In genomic region chr12:26937443-26937862, GRCh38 we compare ENCODE assay signal across 8 cellular contexts. TPM values are rescaled to one million over a fixed set of nuclear protein-coding genes. Genes with fewer than 3 reads are reported as not detected.
DNase-seq lines count a peak whose midpoint lies in the region; ATAC-seq, FAIRE-seq and TF ChIP-seq lines count a peak whose summit lies in the region.

No MANE protein-coding gene starts in this region.

- H4K8ac ChIP-seq in H1 (ENCODE audit: extremely low read depth, insufficient read depth, low read length) = no peak overlapping the region; the same call in 1 of the 2 replicates
- no peak overlapping the region for H4K8ac ChIP-seq in neuronal stem cell (ENCODE audit: low read depth, low read length)

- no peaks in the 10 kb centered on the region for H3K9me3 Mint-ChIP-seq in Caco-2 (ENCODE audit: unreplicated experiment)

- intact Hi-C loops in Caco-2 (cut with micrococcal nuclease; ENCODE audit: unreplicated experiment) = loop anchor here (5.0 kb wide), 1 partner anchor 425 kb away; no protein-coding TSS in a partner anchor

- H3K79me2 ChIP-seq in H1 (ENCODE audit: control insufficient read depth in 1 of 2, insufficient read depth in 2 of 2, low read length in 2 of 2) = peaks cover 5 to 75% of the 10 kb centered on the region in 2 experiments; a peak in 3 of 4 replicates

- H3K27ac ChIP-seq in H1 (ENCODE audit: low read depth, low read length) (peak overlapping the region; percentile 85), neuronal stem cell (replicated peaks; ENCODE audit: low read length) (peak overlapping the region; percentile 48)

- no peak overlapping the region for H3K4ac ChIP-seq in H1 (replicated peaks; ENCODE audit: insufficient read length, low read depth, low read length)
- no peak overlapping the region for H3K4ac ChIP-seq in neuronal stem cell (ENCODE audit: low read length)

- no peak for ATAC-seq in HG03432 (IDR thresholded peaks at IDR 0.05; ENCODE audit: unreplicated experiment)

- peak overlapping the region; percentile 95 for H3K4me3 Mint-ChIP-seq in Caco-2 (ENCODE audit: unreplicated experiment)

- no peak for TF ChIP-seq RAD21 in H1 (IDR thresholded peaks at IDR 0.05 in 1 of 2, conservative IDR thresholded peaks at IDR 0.05 in 1 of 2; ENCODE audit: low read depth in 2 of 2, low read length in 2 of 2)

- POLR2A ChIA-PET in Caco-2 (lab: Charles Lee) (no interaction called here), H1 (lab: Charles Lee; ENCODE audit: partially characterized antibody) (interaction anchor here (1.0 kb wide), 1 partner anchor 19 kb away, joined by 3 read pairs; no protein-coding TSS in a partner anchor)

- H3K36me3 Mint-ChIP-seq in Caco-2 (ENCODE audit: insufficient read depth, unreplicated experiment) = peaks cover 18% of the 10 kb centered on the region

- H3K9ac ChIP-seq in H1 (replicated peaks in 1 of 4; ENCODE audit: extremely low read depth in 1 of 4, low read depth in 3 of 4, low read length in 3 of 4) (peak overlapping the region; percentile 68 to 97 (median 94)), neuronal stem cell (ENCODE audit: low read depth, low read length, poor library complexity) (peak overlapping the region; percentile 71)

- H3K56ac ChIP-seq in H1 (replicated peaks; ENCODE audit: insufficient read length, low read depth, low read length) = peak overlapping the region; percentile 63

- H3K23ac ChIP-seq in H1 (ENCODE audit: insufficient read length) = no peak overlapping the region
- peak overlapping the region; percentile 98 for H3K23ac ChIP-seq in neuronal stem cell (ENCODE audit: low read depth, low read length, poor library complexity)

- H2BK15ac ChIP-seq in H1 (ENCODE audit: low read length) = 0 out of 2 replicates have a peak overlapping the region, but pooled peaks have one; percentile 53
- H2BK15ac ChIP-seq in neuronal stem cell (ENCODE audit: low read length) = no peak overlapping the region

- no peaks in the 10 kb centered on the region for H3K9me3 ChIP-seq in Caco-2
- H3K9me3 ChIP-seq in H1 (ENCODE audit: insufficient read depth in 2 of 2, low read depth in 1 of 2, low read length in 1 of 2) = no peaks in the 10 kb centered on the region
- H3K9me3 ChIP-seq in neuronal stem cell (replicated peaks in 1 of 2; ENCODE audit: control insufficient read depth in 2 of 2, insufficient read depth in 1 of 2, low read depth in 1 of 2, low read length in 2 of 2) = no peaks in the 10 kb centered on the region

- FAIRE-seq in H1 (lab: Jason Lieb, UNC) = no peak

- H3K4me1 ChIP-seq in Caco-2 = peaks cover 22% of the 10 kb centered on the region
- H3K4me1 ChIP-seq in H1 (replicated peaks in 1 of 4; ENCODE audit: control insufficient read depth in 3 of 4, insufficient read depth in 4 of 4, low read length in 3 of 4) = peaks cover 0 to 5% (median 3%) of the 10 kb centered on the region in 4 experiments; a peak in 6 of 7 replicates
- peaks cover 0 to 16% of the 10 kb centered on the region in 2 donors for H3K4me1 ChIP-seq in neuronal stem cell (ENCODE audit: control insufficient read depth in 2 of 2, insufficient read depth in 1 of 2, low read depth in 1 of 2, low read length in 2 of 2)

- H3K23me2 ChIP-seq in H1 (ENCODE audit: low read depth, low read length) = peaks cover 5% of the 10 kb centered on the region

- H3K4me3 ChIP-seq in Caco-2 (ENCODE audit: low read depth, low read length) (peak overlapping the region; percentile 96), NB4 (ENCODE audit: low read depth, low read length) (peak overlapping the region; percentile 86), H1 (ENCODE audit: extremely low read depth in 1 of 4, insufficient read depth in 2 of 4, low read depth in 3 of 4, low read length in 4 of 4) (peak overlapping the region; percentile 93 to 97 (median 96)), neuronal stem cell (ENCODE audit: low read length in 2 of 2) (peak overlapping the region; percentile 86 to 88)

- H3K4me2 ChIP-seq in H1 (ENCODE audit: insufficient read depth in 1 of 2, low read depth in 2 of 2, low read length in 2 of 2) (peak overlapping the region; percentile 63 to 90), neuronal stem cell (ENCODE audit: insufficient read depth, low read length, poor library complexity, severe bottlenecking) (peak overlapping the region; percentile 46)

- H3K27me3 ChIP-seq in Caco-2 (replicated peaks; ENCODE audit: control insufficient read depth, insufficient read depth, low read length) (no peaks in the 10 kb centered on the region), H1 (replicated peaks in 1 of 4; ENCODE audit: control insufficient read depth in 3 of 4, extremely low read depth in 1 of 4, insufficient read depth in 3 of 4, low read length in 3 of 4) (no peaks in the 10 kb centered on the region), neuronal stem cell (ENCODE audit: control insufficient read depth in 3 of 3, insufficient read depth in 3 of 3, low read depth in 1 of 3, low read length in 3 of 3) (no peaks in the 10 kb centered on the region)

- no peak overlapping the region for H4K91ac ChIP-seq in H1 (replicated peaks; ENCODE audit: insufficient read length, low read length)
- no peak overlapping the region for H4K91ac ChIP-seq in neuronal stem cell (ENCODE audit: low read depth, low read length, poor library complexity)

- TF ChIP-seq POLR2A in NB4 (IDR thresholded peaks at IDR 0.05; ENCODE audit: extremely low read depth, insufficient read length) = no peak
- TF ChIP-seq POLR2A in H1 (IDR thresholded peaks at IDR 0.05; ENCODE audit: control extremely low read depth in 1 of 2, low read depth in 2 of 2, low read length in 2 of 2) = no peak

- peaks cover 27% of the 10 kb centered on the region for H3K4me1 Mint-ChIP-seq in Caco-2 (ENCODE audit: low read depth, unreplicated experiment)

- no peak overlapping the region for H2AK5ac ChIP-seq in H1 (ENCODE audit: low read depth, low read length)
- no peak overlapping the region for H2AK5ac ChIP-seq in neuronal stem cell (ENCODE audit: low read depth, low read length)

- BruUV-seq in Caco-2 (replicated peaks; lab: Mats Ljungman, UMichigan) = no TSS peak

- TF ChIP-seq EP300 in H1 (IDR thresholded peaks at IDR 0.05; ENCODE audit: borderline replicate concordance in 1 of 2, low read depth in 2 of 2, low read length in 2 of 2) = no peak

- peak overlapping the region; percentile 91 for H3K27ac Mint-ChIP-seq in Caco-2 (ENCODE audit: unreplicated experiment)

- peak overlapping the region; percentile 47 for H4K5ac ChIP-seq in H1 (ENCODE audit: insufficient read length, low read depth, low read length)

- peak overlapping the region; percentile 84 for H2BK5ac ChIP-seq in H1 (ENCODE audit: low read depth, low read length)
- H2BK5ac ChIP-seq in neuronal stem cell (ENCODE audit: low read length) = peak overlapping the region; percentile 79

- H3K27me3 Mint-ChIP-seq in Caco-2 (ENCODE audit: insufficient read depth, unreplicated experiment) = no peaks in the 10 kb centered on the region

- H4K20me1 ChIP-seq in H1 (replicated peaks in 1 of 2; ENCODE audit: control insufficient read depth in 1 of 2, insufficient read depth in 2 of 2, low read length in 2 of 2) = peaks cover 4% of the 10 kb centered on the region in 2 experiments

- H2BK12ac ChIP-seq in H1 (ENCODE audit: low read depth, low read length) (no peak overlapping the region), neuronal stem cell (ENCODE audit: low read length) (no peak overlapping the region)

- H2BK120ac ChIP-seq in H1 (replicated peaks; ENCODE audit: low read depth, low read length) (no peak overlapping the region), neuronal stem cell (ENCODE audit: low read depth, low read length) (no peak overlapping the region)

- H3K79me1 ChIP-seq in H1 (ENCODE audit: low read depth, low read length) (peaks cover 2% of the 10 kb centered on the region; the same call in 1 of the 2 replicates), neuronal stem cell (ENCODE audit: low read depth, low read length) (peaks cover 1% of the 10 kb centered on the region)

- WGBS in H1 (ENCODE audit: extremely low coverage in 1 of 2, insufficient coverage in 1 of 2, insufficient read length in 1 of 2, insufficient replicate concordance in 2 of 2, low coverage in 1 of 2, low lambda C conversion rate in 2 of 2, missing lambda C conversion rate in 1 of 2), 2 experiments = 4% methylated on average over 10 of the region's 10 CpGs; no CpG with 5 or more reads in 1 of the 2 experiments
- no CpG with 5 or more reads among the region's 10 CpGs for WGBS in neuronal stem cell (ENCODE audit: extremely low coverage in 2 of 2, insufficient read length in 2 of 2, insufficient replicate concordance in 1 of 2), 2 donors

- peak overlapping the region; percentile 92 for H2AFZ ChIP-seq in H1 (ENCODE audit: low read length)
- H2AFZ ChIP-seq in neuronal stem cell (ENCODE audit: low read length) = peak overlapping the region; percentile 98

- H3K36me3 ChIP-seq in Caco-2 (ENCODE audit: control insufficient read depth, insufficient read depth, low read length) = no peaks in the 10 kb centered on the region
- H3K36me3 ChIP-seq in H1 (ENCODE audit: control insufficient read depth in 2 of 4, insufficient read depth in 4 of 4, low read length in 3 of 4) = peaks cover 0 to 6% (median 2%) of the 10 kb centered on the region in 4 experiments; a peak in 4 of 8 replicates
- H3K36me3 ChIP-seq in neuronal stem cell (replicated peaks in 1 of 2; ENCODE audit: control insufficient read depth in 2 of 2, insufficient read depth in 2 of 2, low read length in 2 of 2) = peaks cover 0 to 9% of the 10 kb centered on the region in 2 donors

- TF ChIP-seq CTCF in Caco-2 (IDR thresholded peaks at IDR 0.05; ENCODE audit: insufficient read depth in 1 of 2, low read depth in 1 of 2, low read length in 1 of 2, severe bottlenecking in 1 of 2, unreplicated experiment in 1 of 2) = no peak
- no peak for TF ChIP-seq CTCF in NB4 (IDR thresholded peaks at IDR 0.05; ENCODE audit: low read depth, low read length)
- no peak for TF ChIP-seq CTCF in H1 (IDR thresholded peaks at IDR 0.05; ENCODE audit: control extremely low read depth in 1 of 3, insufficient read depth in 1 of 3, low read depth in 1 of 3, low read length in 3 of 3)

- no peak overlapping the region for H3K14ac ChIP-seq in H1 (ENCODE audit: insufficient read length)
- H3K14ac ChIP-seq in neuronal stem cell (ENCODE audit: low read length) = no peak overlapping the region

- H3K18ac ChIP-seq in H1 (ENCODE audit: extremely low read depth, low read length) = peak overlapping the region; percentile 36
- peak overlapping the region; percentile 68 for H3K18ac ChIP-seq in neuronal stem cell (ENCODE audit: low read length)

- DNase-seq in Caco-2 (no peak), NB4 (ENCODE audit: low read depth) (no peak), H1 (ENCODE audit: low read depth in 1 of 2, low spot score in 2 of 2) (no peak), neuronal stem cell (ENCODE audit: low spot score) (no peak), NCI-H146 (lab: John Stamatoyannopoulos, UW) (no peak), GM19238 (ENCODE audit: insufficient read length, low spot score) (no peak), OCI-M2 (lab: John Stamatoyannopoulos, UW; ENCODE audit: unreplicated experiment) (no peak)

- no peak overlapping the region for H2BK20ac ChIP-seq in H1 (ENCODE audit: low read length)

- CTCF ChIA-PET in Caco-2 (lab: Charles Lee) = no interaction called here
- CTCF ChIA-PET in H1 (lab: Charles Lee; ENCODE audit: partially characterized antibody) = no interaction called here

RNA-seq across cellular contexts. Expression of gene INTS13, which starts 0.3 kb away (rescaled TPM):
- total RNA-seq in Caco-2 (2022) = 40.1 and 41.5 TPM in 2 replicates
- total RNA-seq in H1 (2021; fragmentation: NEBNext Ultra II Directional; extraction: Animal tissue kit (Norgen Biotek cat#: 25700)) = 53.2 and 58.2 TPM in 2 replicates
- 9.4 and 20.5 TPM in 2 replicates for polyA plus RNA-seq in H1 (2011; rRNA removed)
- 27.7 TPM for polyA plus RNA-seq in H1 (2011; cell fraction: cytosol; rRNA removed)
- 7.1 TPM for polyA plus RNA-seq in H1 (2011; cell fraction: nucleus; rRNA removed)
- 22.7 to 41.3 TPM (median 28.1 TPM) in 4 replicates for polyA plus RNA-seq in H1 (2012, experiment 1 of 2)
- 9.2 TPM for polyA plus RNA-seq in H1 (2012, experiment 2 of 2)
- 38.9 TPM for polyA plus RNA-seq in H1 (2013, experiment 1 of 2)
- 38.5 TPM for polyA plus RNA-seq in H1 (2013, experiment 2 of 2)
- 33.0 and 40.3 TPM in 2 replicates for polyA minus RNA-seq in H1 (2011; rRNA and poly(A)+ RNA removed)
- polyA minus RNA-seq in H1 (2011; cell fraction: cytosol; rRNA and poly(A)+ RNA removed) = 74.6 TPM
- polyA minus RNA-seq in H1 (2011; cell fraction: nucleus; rRNA and poly(A)+ RNA removed) = 40.0 TPM
- 25.4 TPM for polyA plus RNA-seq in neuronal stem cell (2013, experiment 1 of 2)
- 25.9 TPM for polyA plus RNA-seq in neuronal stem cell (2013, experiment 2 of 2)

RNA-seq across cellular contexts. Expression of gene FGFR1OP2, which starts 0.8 kb away (rescaled TPM):
- total RNA-seq in Caco-2 (2022) = 77.9 and 86.9 TPM in 2 replicates
- total RNA-seq in H1 (2021; fragmentation: NEBNext Ultra II Directional; extraction: Animal tissue kit (Norgen Biotek cat#: 25700)) = 26.5 and 34.4 TPM in 2 replicates
- 8.1 and 8.8 TPM in 2 replicates for polyA plus RNA-seq in H1 (2011; rRNA removed)
- polyA plus RNA-seq in H1 (2011; cell fraction: cytosol; rRNA removed) = 15.4 TPM
- 6.5 TPM for polyA plus RNA-seq in H1 (2011; cell fraction: nucleus; rRNA removed)
- 14.6 to 28.8 TPM (median 18.3 TPM) in 4 replicates for polyA plus RNA-seq in H1 (2012, experiment 1 of 2)
- 2.3 TPM for polyA plus RNA-seq in H1 (2012, experiment 2 of 2)
- polyA plus RNA-seq in H1 (2013, experiment 1 of 2) = 29.1 TPM
- polyA plus RNA-seq in H1 (2013, experiment 2 of 2) = 29.2 TPM
- 10.9 and 12.1 TPM in 2 replicates for polyA minus RNA-seq in H1 (2011; rRNA and poly(A)+ RNA removed)
- 17.3 TPM for polyA minus RNA-seq in H1 (2011; cell fraction: cytosol; rRNA and poly(A)+ RNA removed)
- polyA minus RNA-seq in H1 (2011; cell fraction: nucleus; rRNA and poly(A)+ RNA removed) = 28.7 TPM
- polyA plus RNA-seq in neuronal stem cell (2013, experiment 1 of 2) = 42.0 TPM
- polyA plus RNA-seq in neuronal stem cell (2013, experiment 2 of 2) = 43.6 TPM
